Comparison of ENCODE assay signal across 33 cellular contexts in genomic region chr10:80658068-80658467, GRCh38.
"Had no signal": no experiment of that assay in that cellular context is flagged by ENCODE, and none has a peak within 500 bp of the region (broad histone marks: within the 10 kb centered on the region; RNA-seq: fewer than 3 reads in every experiment).

No MANE protein-coding gene starts in this region.

- ATAC-seq: activated CD4-positive, CD25-positive, alpha-beta regulatory T cell treated with anti-CD3 and anti-CD28 coated beads, Interleukin-2, amount 50 U/mL, for 24 hours; activated CD8-positive, alpha-beta T cell treated with anti-CD3 and anti-CD28 coated beads for 36 hours; activated T-cell treated with anti-CD3 and anti-CD28 coated beads, Interleukin-2, amount 50 U/mL, for 4 hours; activated T-helper 17 cell treated with anti-CD3 and anti-CD28 coated beads, Interleukin-2, amount 50 U/mL, for 72 hours; body of pancreas; effector memory CD8-positive, alpha-beta T cell; gastroesophageal sphincter; T-helper 17 cell had no signal

- H3K27ac ChIP-seq: body of pancreas, epithelial cell of prostate, esophagus squamous epithelium, gastroesophageal sphincter, WERI-Rb-1 had no signal

- H3K36me3 ChIP-seq: esophagus squamous epithelium, gastroesophageal sphincter, WERI-Rb-1 had no signal

- H3K4me3 ChIP-seq: body of pancreas, esophagus squamous epithelium, gastroesophageal sphincter had no signal

- H3K4me3 Mint-ChIP-seq: activated B cell treated with CpG ODN at 0.5 μM for 24 hours; activated CD8-positive, alpha-beta T cell treated with anti-CD3 and anti-CD28 coated beads for 36 hours; activated naive CD8-positive, alpha-beta T cell; activated T-cell treated with anti-CD3 and anti-CD28 coated beads, Interleukin-2, amount 50 U/mL, for 4 hours; activated T-helper 17 cell treated with anti-CD3 and anti-CD28 coated beads, Interleukin-2, amount 50 U/mL, for 72 hours; effector memory CD8-positive, alpha-beta T cell; T-helper 17 cell; T-helper 2 cell treated with Interferon-gamma antibody and Interleukin-4, amounts not matched to agents 5 μg/mL and 100 μg/mL, for 36 hours had no signal

- H3K36me3 Mint-ChIP-seq: activated naive CD8-positive, alpha-beta T cell had no signal

- FAIRE-seq: colon, endometrium, endothelial cell of umbilical vein had no signal

- H3K9me3 Mint-ChIP-seq: T-helper 2 cell treated with Interferon-gamma antibody and Interleukin-4, amounts not matched to agents 5 μg/mL and 100 μg/mL, for 36 hours had no signal

- H3K27me3 ChIP-seq: body of pancreas, esophagus squamous epithelium had no signal

- DNase-seq: activated B cell treated with CpG ODN at 0.5 μM for 24 hours; activated CD4-positive, alpha-beta T cell treated with anti-CD3 and anti-CD28 coated beads for 48 hours; activated CD4-positive, alpha-beta T cell treated with anti-CD3 and anti-CD28 coated beads, Interleukin-2, amount 50 U/mL, for 1 hour; activated CD4-positive, alpha-beta T cell treated with anti-CD3 and anti-CD28 coated beads, Interleukin-2, amount 50 U/mL, for 48 hours; activated CD8-positive, alpha-beta memory T cell treated with anti-CD3 and anti-CD28 coated beads for 24 hours; activated CD8-positive, alpha-beta T cell treated with anti-CD3 and anti-CD28 coated beads for 36 hours; activated effector memory CD4-positive, alpha-beta T cell treated with Interleukin-2 at 50 U/mL for 16 hours; activated gamma-delta T cell treated with Interleukin-2 at 50 U/mL for 16 hours; activated naive CD4-positive, alpha-beta T cell treated with anti-CD3 and anti-CD28 coated beads, Interleukin-2, amount 50 U/mL, for 16 hours; activated naive CD4-positive, alpha-beta T cell treated with Interleukin-2 at 50 U/mL for 16 hours; activated T-cell treated with anti-CD3 and anti-CD28 coated beads, Interleukin-2, amount 50 U/mL, for 4 hours; amniotic stem cell; anterior cingulate cortex; body of pancreas; caudate nucleus; cortex of kidney; dermis blood vessel endothelial cell; effector CD4-positive, alpha-beta T cell; effector memory CD8-positive, alpha-beta T cell; esophagus squamous epithelium; foreskin melanocyte; T-helper 17 cell; T1000; WERI-Rb-1 had no signal

- H3K27ac Mint-ChIP-seq: activated B cell treated with CpG ODN at 0.5 μM for 24 hours; activated CD8-positive, alpha-beta T cell treated with anti-CD3 and anti-CD28 coated beads for 36 hours; activated naive CD8-positive, alpha-beta T cell; activated T-helper 17 cell treated with anti-CD3 and anti-CD28 coated beads, Interleukin-2, amount 50 U/mL, for 72 hours; effector memory CD8-positive, alpha-beta T cell; T-helper 17 cell; T-helper 2 cell treated with Interferon-gamma antibody and Interleukin-4, amounts not matched to agents 5 μg/mL and 100 μg/mL, for 36 hours had no signal
